In genomic region chr19:17125728-17126677, GRCh38 we compare ENCODE assay signal across 9 cellular contexts. TPM values are rescaled to one million over a fixed set of nuclear protein-coding genes. Genes with fewer than 3 reads are reported as not detected.
DNase-seq lines count a peak whose midpoint lies in the region; ATAC-seq, FAIRE-seq and TF ChIP-seq lines count a peak whose summit lies in the region.
"Had no signal": no experiment of that assay in that cellular context is flagged by ENCODE, and none has a peak within 500 bp of the region (broad histone marks: within the 10 kb centered on the region; RNA-seq: fewer than 3 reads in every experiment).

No MANE protein-coding gene starts in this region.

- H3K27ac ChIP-seq in heart right ventricle, result peak overlapping the region; percentile 22 to 92 (median 66)

- intact Hi-C loops in heart right ventricle (cut with DNase I), result loop anchor here in 1 of 10 donors (5.0 kb wide), 1 partner anchor 49 kb away; the partner anchor contains the start of genes HAUS8 and MYO9B

- H3K36me3 ChIP-seq in heart right ventricle, result peaks cover 0 to 43% (median 0%) of the 10 kb centered on the region in 9 donors

- peak; percentile 76 for DNase-seq in RPMI7951 (ENCODE audit: low read depth)
- DNase-seq in activated effector memory CD4-positive, alpha-beta T cell treated with anti-CD3 and anti-CD28 coated beads, Interleukin-2, amount 50 U/mL, for 16 hours, result peak; percentile 88
- DNase-seq in heart right ventricle, result peak; percentile 61 to 64
- peak; percentile 38 for DNase-seq in stimulated activated CD4-positive, alpha-beta T cell treated with anti-CD3 and anti-CD28 coated beads, Interleukin-12 subunit alpha, Interleukin-12 subunit beta, amount 100 ng/mL, for 4 hours
- DNase-seq in COLO668 (lab: John Stamatoyannopoulos, UW; ENCODE audit: unreplicated experiment), result no peak
- DNase-seq in urothelium cell line (ENCODE audit: low spot score), result no peak

- ATAC-seq in GM18502 (IDR thresholded peaks at IDR 0.05; ENCODE audit: poor library complexity, unreplicated experiment) (peak; percentile 63), HG02840 (IDR thresholded peaks at IDR 0.05; ENCODE audit: low FRiP score, unreplicated experiment) (peak; percentile 49), heart right ventricle (peak; percentile 61 to 88 (median 83))

- WGBS in heart right ventricle, 2 donors, result 49 to 58% methylated on average over 23 of the region's 23 CpGs

- peak overlapping the region in 5 of 10 donors; percentile 1 to 31 (median 8) for H3K4me3 ChIP-seq in heart right ventricle
- H3K4me3 ChIP-seq: SK-N-MC had no signal

- H3K27me3 ChIP-seq in heart right ventricle, result no peaks in the 10 kb centered on the region

- no peak for FAIRE-seq in urothelium cell line (lab: Jason Lieb, UNC)

- H3K9me3 ChIP-seq in heart right ventricle, result peaks cover 0 to 5% (median 0%) of the 10 kb centered on the region in 11 donors

- peaks cover 4 to 49% (median 15%) of the 10 kb centered on the region in 9 donors for H3K4me1 ChIP-seq in heart right ventricle

- no peak for TF ChIP-seq CTCF in heart right ventricle (IDR thresholded peaks at IDR 0.05)

RNA-seq across cellular contexts. Expression of gene MYO9B, which starts 50.4 kb away (rescaled TPM):
- total RNA-seq in RPMI7951 (2014; rRNA removed; shearing (Covaris generic)), result 31.6 and 36.9 TPM in 2 replicates
- total RNA-seq in heart right ventricle, result 10 to 100 TPM; 19.9 to 55.0 (median 27.5) TPM
- polyA plus RNA-seq in heart right ventricle, result 10 to 100 TPM; 27.9 to 55.2 TPM

RNA-seq across cellular contexts. Expression of gene HAUS8, which starts 50.8 kb away (rescaled TPM):
- total RNA-seq in RPMI7951 (2014; rRNA removed; shearing (Covaris generic)), result 13.8 and 15.9 TPM in 2 replicates
- 1 to 10 TPM; 2.0 to 9.1 (median 4.7) TPM for total RNA-seq in heart right ventricle
- 10 to 100 TPM in 1 of 2 donors, 1 to 10 TPM in 1; 4.4 to 10.2 TPM for polyA plus RNA-seq in heart right ventricle

Comparison
In these comparisons a context has a peak if more than half of its experiments do, and no peak if none do; other contexts are left out.
1. DNase-seq: peak in RPMI7951 (single experiment), activated effector memory CD4-positive, alpha-beta T cell treated with anti-CD3 and anti-CD28 coated beads, Interleukin-2, amount 50 U/mL, for 16 hours (single experiment), heart right ventricle (2 of 2) and stimulated activated CD4-positive, alpha-beta T cell treated with anti-CD3 and anti-CD28 coated beads, Interleukin-12 subunit alpha, Interleukin-12 subunit beta, amount 100 ng/mL, for 4 hours (single experiment); none in COLO668 (single experiment) and urothelium cell line (single experiment).
2. Peak in every context shown above with its lines, with median percentiles within 50 percentile points of each other: ATAC-seq.